ENCODE assay signal across 10 cellular contexts in the genomic region with DNA sequence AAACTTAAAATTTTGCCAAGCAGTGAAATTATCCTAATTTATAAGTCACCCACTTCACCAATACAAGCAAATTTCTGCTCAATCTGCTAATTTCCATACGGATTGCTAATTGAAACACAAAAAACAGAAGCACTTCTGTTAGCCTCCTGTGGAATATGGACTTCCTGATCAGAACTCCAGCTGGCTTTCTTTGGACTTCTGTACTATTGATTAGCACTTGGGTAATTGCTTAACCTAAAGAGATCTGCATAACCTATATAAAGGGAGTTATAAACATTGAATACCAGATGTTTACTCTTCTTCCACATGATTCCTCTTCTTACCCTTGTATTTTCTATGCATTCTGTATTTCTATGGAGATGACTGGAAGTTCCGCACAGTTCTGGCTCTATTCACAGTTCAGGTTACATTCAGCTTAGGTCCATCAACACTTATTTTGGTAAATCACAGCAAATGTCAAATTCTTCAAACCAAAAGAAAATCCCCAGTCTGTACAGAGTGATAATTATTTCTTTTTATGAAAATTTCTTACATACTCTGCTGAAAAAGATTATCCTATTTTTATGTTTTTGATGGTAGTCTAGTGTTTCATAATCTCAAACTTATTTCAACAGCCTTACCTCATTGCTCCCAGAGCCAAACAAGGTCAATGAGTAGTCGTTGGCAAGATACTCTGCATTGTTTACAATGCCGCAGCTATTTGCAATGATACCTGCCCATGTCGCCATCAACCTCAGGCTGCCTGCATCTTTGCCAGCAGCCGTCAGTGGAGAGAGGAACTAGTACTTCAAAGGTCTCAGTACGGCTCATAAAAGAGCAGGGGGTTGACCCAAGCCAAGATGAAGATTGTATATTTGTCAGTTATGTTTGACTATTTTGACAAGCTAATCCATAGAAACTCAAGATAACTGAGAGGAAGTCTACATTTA.
A peak's percentile ranks its signal among the peaks of the same experiment; 100 is the strongest.
DNase-seq lines count a peak whose midpoint lies in the region; ATAC-seq, FAIRE-seq and TF ChIP-seq lines count a peak whose summit lies in the region.
"Had no signal": no experiment of that assay in that cellular context is flagged by ENCODE, and none has a peak within 500 bp of the region (broad histone marks: within the 10 kb centered on the region; RNA-seq: fewer than 3 reads in every experiment).

No MANE protein-coding gene starts in this region.

- H3K4me1 ChIP-seq in body of pancreas (peaks cover 21% of the 10 kb centered on the region), Peyer's patch (no peaks in the 10 kb centered on the region)

- TF ChIP-seq POLR2A in body of pancreas (IDR thresholded peaks at IDR 0.05) (no peak), Peyer's patch (IDR thresholded peaks at IDR 0.05) (no peak)

- FAIRE-seq in D721Med (lab: Jason Lieb, UNC): no peak
- FAIRE-seq: G401.6 had no signal

- DNase-seq in DMS153 (lab: John Stamatoyannopoulos, UW) (peak; percentile 82), MG63 (peak; percentile 87), body of pancreas (peak; percentile 55 to 74 (median 65)), lung microvascular endothelial cell (ENCODE audit: low read depth in 2 of 2) (peak; percentile 26 to 60), D721Med (ENCODE audit: insufficient read length, low spot score) (no peak), Peyer's patch (no peak)
- no peak for DNase-seq in stimulated activated CD4-positive, alpha-beta T cell treated with anti-CD3 and anti-CD28 coated beads, Interleukin-4, amount 100 ng/mL, for 24 hours
- DNase-seq: activated CD4-positive, alpha-beta T cell treated with anti-CD3 and anti-CD28 coated beads, Interleukin-2, amount 10 ng/mL, durations not matched to agents 7 days and 5 days had no signal

- TF ChIP-seq CTCF in body of pancreas (IDR thresholded peaks at IDR 0.05): no peak
- no peak for TF ChIP-seq CTCF in D721Med (IDR thresholded peaks at IDR 0.05; ENCODE audit: insufficient read depth, missing control alignments)
- no peak for TF ChIP-seq CTCF in Peyer's patch (IDR thresholded peaks at IDR 0.05)

- H3K36me3 ChIP-seq in MG63 (no peaks in the 10 kb centered on the region), body of pancreas (replicated peaks in 1 of 2; ENCODE audit: insufficient read depth in 1 of 2, low read depth in 2 of 2) (no peaks in the 10 kb centered on the region), Peyer's patch (no peaks in the 10 kb centered on the region)

- H3K27ac ChIP-seq in body of pancreas (peak overlapping the region; percentile 46 to 75 (median 58)), Peyer's patch (no peak overlapping the region)

- intact Hi-C loops in body of pancreas (cut with DNase I): no loop called here

- H3K9me3 ChIP-seq in MG63 (no peaks in the 10 kb centered on the region), body of pancreas (no peaks in the 10 kb centered on the region), Peyer's patch (no peaks in the 10 kb centered on the region)

- WGBS in body of pancreas, 2 donors: 20 to 27% methylated on average over 7 of the region's 7 CpGs

- H3K27me3 ChIP-seq in MG63 (no peaks in the 10 kb centered on the region), body of pancreas (no peaks in the 10 kb centered on the region), Peyer's patch (no peaks in the 10 kb centered on the region)

- no peak overlapping the region for H3K4me3 ChIP-seq in MG63
- no peak overlapping the region for H3K4me3 ChIP-seq in body of pancreas
- H3K4me3 ChIP-seq in Peyer's patch: no peak overlapping the region

- peak; percentile 96 for ATAC-seq in body of pancreas
- no peak for ATAC-seq in GM18511 (IDR thresholded peaks at IDR 0.05; ENCODE audit: unreplicated experiment)

Comparison
In these comparisons a context has a peak if more than half of its experiments do, and no peak if none do; other contexts are left out.
1. DNase-seq: peak in DMS153 (single experiment), MG63 (single experiment), body of pancreas (4 of 4) and lung microvascular endothelial cell (2 of 2); none in D721Med (single experiment), Peyer's patch (0 of 3) and stimulated activated CD4-positive, alpha-beta T cell treated with anti-CD3 and anti-CD28 coated beads, Interleukin-4, amount 100 ng/mL, for 24 hours (single experiment).
2. H3K27ac ChIP-seq: peak in body of pancreas (4 of 4); none in Peyer's patch (0 of 4).